Comparison of ENCODE assay signal across 15 cellular contexts in genomic region chr15:49863431-49864205, GRCh38.
DNase-seq lines count a peak whose midpoint lies in the region; ATAC-seq, FAIRE-seq and TF ChIP-seq lines count a peak whose summit lies in the region.
"Had no signal": no experiment of that assay in that cellular context is flagged by ENCODE, and none has a peak within 500 bp of the region (broad histone marks: within the 10 kb centered on the region; RNA-seq: fewer than 3 reads in every experiment).

No MANE protein-coding gene starts in this region.

- H3F3A ChIP-seq in GM23338 (replicated peaks; ENCODE audit: low read depth): no peaks in the 10 kb centered on the region

- ATAC-seq in GM23338: no peak

- no peaks in the 10 kb centered on the region for H3K9me3 Mint-ChIP-seq in GM23338
- H3K9me3 Mint-ChIP-seq in activated CD4-positive, alpha-beta T cell treated with anti-CD3 and anti-CD28 coated beads, Interleukin-2, amount 10 ng/mL, durations not matched to agents 24 days and 14 days: no peaks in the 10 kb centered on the region
- H3K9me3 Mint-ChIP-seq: T-helper 2 cell treated with Interferon-gamma antibody and Interleukin-4, amounts not matched to agents 5 μg/mL and 100 μg/mL, for 36 hours had no signal

- no peaks in the 10 kb centered on the region for H3K27me3 Mint-ChIP-seq in GM23338 (ENCODE audit: insufficient read depth, low read depth, poor library complexity)
- no peaks in the 10 kb centered on the region for H3K27me3 Mint-ChIP-seq in activated CD4-positive, alpha-beta T cell treated with anti-CD3 and anti-CD28 coated beads, Interleukin-2, amount 10 ng/mL, durations not matched to agents 24 days and 14 days

- H3K36me3 Mint-ChIP-seq in GM23338 (ENCODE audit: low read depth): no peaks in the 10 kb centered on the region
- H3K36me3 Mint-ChIP-seq in activated CD4-positive, alpha-beta T cell treated with anti-CD3 and anti-CD28 coated beads, Interleukin-2, amount 10 ng/mL, durations not matched to agents 24 days and 14 days (ENCODE audit: low read depth): peaks cover 18% of the 10 kb centered on the region

- TF ChIP-seq CTCF in GM23338 (conservative IDR thresholded peaks at IDR 0.05; ENCODE audit: low read depth in 2 of 2) (no peak), mammary epithelial cell (conservative IDR thresholded peaks at IDR 0.05 in 1 of 2, IDR thresholded peaks at IDR 0.05 in 1 of 2; ENCODE audit: extremely low read depth in 1 of 2, insufficient read depth in 1 of 2, low read depth in 1 of 2, low read length in 2 of 2) (no peak), kidney (IDR thresholded peaks at IDR 0.05; ENCODE audit: borderline replicate concordance, extremely low read depth, insufficient read depth) (no peak), tibial artery (IDR thresholded peaks at IDR 0.05) (no peak)

- no peaks in the 10 kb centered on the region for H3K4me1 ChIP-seq in GM23338 (ENCODE audit: insufficient read depth)
- H3K4me1 ChIP-seq in mammary epithelial cell (ENCODE audit: insufficient read depth, low read length): peaks cover 18% of the 10 kb centered on the region
- H3K4me1 ChIP-seq in kidney (ENCODE audit: control insufficient read depth in 1 of 2, insufficient read depth in 1 of 2, low read depth in 1 of 2, low read length in 2 of 2): no peaks in the 10 kb centered on the region
- H3K4me1 ChIP-seq in tibial artery: peaks cover 0 to 27% (median 12%) of the 10 kb centered on the region in 4 donors

- H3K27me3 ChIP-seq in GM23338 (ENCODE audit: insufficient read depth): no peaks in the 10 kb centered on the region
- H3K27me3 ChIP-seq in mammary epithelial cell (ENCODE audit: insufficient read depth, low read length): no peaks in the 10 kb centered on the region
- no peaks in the 10 kb centered on the region for H3K27me3 ChIP-seq in tibial artery

- 2% methylated on average over 3 of the region's 3 CpGs for WGBS in mammary epithelial cell (ENCODE audit: low coverage, missing lambda C conversion rate)

- CTCF ChIA-PET in mammary epithelial cell (lab: Charles Lee; ENCODE audit: low non-redundant PET): interaction anchor here (0.6 kb wide), 1 partner anchor 13 kb away, joined by 7 read pairs; no protein-coding TSS in a partner anchor

- intact Hi-C loops in mammary epithelial cell (cut with micrococcal nuclease) (loop anchor here (10.0 kb wide), 1 partner anchor 239 kb away; the partner anchor contains the start of genes DTWD1 and FAM227B), kidney (cut with DNase I) (no loop called here), tibial artery (cut with DNase I; ENCODE audit: low total_unique reads) (no loop called here)
- intact Hi-C loops in activated CD4-positive, alpha-beta T cell treated with anti-CD3 and anti-CD28 coated beads, Interleukin-2, amount 10 ng/mL, durations not matched to agents 24 days and 14 days (cut with micrococcal nuclease): no loop called here

- in situ Hi-C loops in mammary epithelial cell (cut with MboI; ENCODE audit: low sequenced_read_pairs in 2 of 2): no loop called here

- H4K20me1 ChIP-seq in GM23338 (replicated peaks; ENCODE audit: insufficient read depth) (no peaks in the 10 kb centered on the region), mammary epithelial cell (ENCODE audit: insufficient read depth, low read length) (no peaks in the 10 kb centered on the region)

- no TSS peak for BruUV-seq in mammary epithelial cell (replicated peaks; lab: Mats Ljungman, UMichigan)

- H3K27ac Mint-ChIP-seq in GM23338: no peak overlapping the region
- no peak overlapping the region for H3K27ac Mint-ChIP-seq in activated CD4-positive, alpha-beta T cell treated with anti-CD3 and anti-CD28 coated beads, Interleukin-2, amount 10 ng/mL, durations not matched to agents 24 days and 14 days
- H3K27ac Mint-ChIP-seq: T-helper 2 cell treated with Interferon-gamma antibody and Interleukin-4, amounts not matched to agents 5 μg/mL and 100 μg/mL, for 36 hours had no signal

- H3K9me3 ChIP-seq in mammary epithelial cell (replicated peaks; ENCODE audit: insufficient read depth, low read length) (no peaks in the 10 kb centered on the region), kidney (ENCODE audit: control insufficient read depth in 1 of 2, low read length in 2 of 2) (no peaks in the 10 kb centered on the region), tibial artery (peaks cover 0 to 7% (median 0%) of the 10 kb centered on the region in 3 donors)

- peaks cover 3% of the 10 kb centered on the region; the same call in 1 of the 3 replicates for H3K4me1 Mint-ChIP-seq in GM23338
- H3K4me1 Mint-ChIP-seq in activated CD4-positive, alpha-beta T cell treated with anti-CD3 and anti-CD28 coated beads, Interleukin-2, amount 10 ng/mL, durations not matched to agents 24 days and 14 days: no peaks in the 10 kb centered on the region

- dilution Hi-C loops in mammary epithelial cell (cut with HindIII; ENCODE audit: low sequenced_read_pairs): no loop called here

- H3K27ac ChIP-seq in GM23338 (ENCODE audit: low read depth): no peak overlapping the region
- H3K27ac ChIP-seq in mammary epithelial cell (ENCODE audit: insufficient read depth, low read depth, low read length): peak overlapping the region; percentile 48
- H3K27ac ChIP-seq in kidney (ENCODE audit: low read depth in 2 of 2, low read length in 2 of 2): peak overlapping the region in 1 of 2 donors; percentile 23
- H3K27ac ChIP-seq in tibial artery: peak overlapping the region; percentile 57 to 71

- H3K4me2 ChIP-seq in GM23338 (no peak overlapping the region), mammary epithelial cell (ENCODE audit: insufficient read depth, low read depth, low read length) (peak overlapping the region; percentile 47)

- H3K9me2 ChIP-seq in GM23338 (ENCODE audit: insufficient read depth): peaks cover 3% of the 10 kb centered on the region; the same call in 1 of the 2 replicates

- H2AFZ ChIP-seq in GM23338: peak overlapping the region; percentile 12; the same call in 1 of the 2 replicates
- peak overlapping the region; percentile 58 for H2AFZ ChIP-seq in mammary epithelial cell (ENCODE audit: low read depth, low read length)

- no peaks in the 10 kb centered on the region for H3K36me3 ChIP-seq in GM23338 (ENCODE audit: insufficient read depth)
- H3K36me3 ChIP-seq in mammary epithelial cell (ENCODE audit: insufficient read depth, low read length): no peaks in the 10 kb centered on the region
- no peaks in the 10 kb centered on the region for H3K36me3 ChIP-seq in kidney (ENCODE audit: control insufficient read depth in 1 of 2, insufficient read depth in 2 of 2, low read length in 2 of 2)
- no peaks in the 10 kb centered on the region for H3K36me3 ChIP-seq in tibial artery

- no peak overlapping the region for H3K9ac ChIP-seq in mammary epithelial cell (ENCODE audit: insufficient read depth, low read length)
- H3K9ac ChIP-seq in kidney (ENCODE audit: low read length in 2 of 2): no peak overlapping the region

- peak; percentile 61 for FAIRE-seq in kidney (lab: Jason Lieb, UNC)
- FAIRE-seq: RCC 7860 had no signal

- no peaks in the 10 kb centered on the region for H3K79me2 ChIP-seq in GM23338 (replicated peaks; ENCODE audit: insufficient read depth)
- no peaks in the 10 kb centered on the region for H3K79me2 ChIP-seq in mammary epithelial cell (ENCODE audit: insufficient read depth, low read length)

- H3K4me3 ChIP-seq in GM23338 (no peak overlapping the region), mammary epithelial cell (replicated peaks in 1 of 3; ENCODE audit: insufficient read depth in 1 of 3, low read depth in 2 of 3, low read length in 3 of 3) (no peak overlapping the region), kidney (ENCODE audit: low read length in 2 of 2) (no peak overlapping the region), tibial artery (no peak overlapping the region)

- DNase-seq in GM23338 (ENCODE audit: low spot score) (no peak), mammary epithelial cell (peak; percentile 84), kidney (no peak), tibial artery (no peak), NCI-H2196 treated with DMSO at 0.1 percent for 48 hours (lab: John Stamatoyannopoulos, UW; ENCODE audit: unreplicated experiment) (no peak), SW480 (ENCODE audit: low spot score) (no peak)
- no peak for DNase-seq in stimulated activated CD4-positive, alpha-beta T cell treated with anti-CD3 and anti-CD28 coated beads, Interleukin-12 subunit alpha, Interleukin-12 subunit beta, amount 100 ng/mL, for 4 hours
- DNase-seq in activated CD4-positive, alpha-beta T cell treated with anti-CD3 and anti-CD28 coated beads, Interleukin-2, amount 10 ng/mL, durations not matched to agents 24 days and 14 days: no peak
- DNase-seq: activated CD4-positive, alpha-beta T cell treated with anti-CD3 and anti-CD28 coated beads for 4 hours; NCI-H1417 treated with DMSO at 0.1 percent for 48 hours; NCI-H524; posterior cingulate gyrus; stimulated activated naive CD4-positive, alpha-beta T cell treated with Interleukin-2 at 50 U/mL for 16 hours had no signal

- H3K4me3 Mint-ChIP-seq in GM23338: no peak overlapping the region
- H3K4me3 Mint-ChIP-seq in activated CD4-positive, alpha-beta T cell treated with anti-CD3 and anti-CD28 coated beads, Interleukin-2, amount 10 ng/mL, durations not matched to agents 24 days and 14 days: no peak overlapping the region
- H3K4me3 Mint-ChIP-seq: T-helper 2 cell treated with Interferon-gamma antibody and Interleukin-4, amounts not matched to agents 5 μg/mL and 100 μg/mL, for 36 hours had no signal

TF ChIP-seq in GM23338, 12 proteins besides CTCF, POLR2A, EP300 and RAD21 (continues in another document):
- no peak for TF ChIP-seq ETS1 (IDR thresholded peaks at IDR 0.05)
- no peak for TF ChIP-seq NANOG (IDR thresholded peaks at IDR 0.05; ENCODE audit: borderline replicate concordance)
